9 cellular contexts compared by ENCODE assay signal in genomic region chr14:92659765-92660561, GRCh38.
A peak's percentile ranks its signal among the peaks of the same experiment; 100 is the strongest.
DNase-seq lines count a peak whose midpoint lies in the region; ATAC-seq and TF ChIP-seq lines count a peak whose summit lies in the region.
"Had no signal": no experiment of that assay in that cellular context is flagged by ENCODE, and none has a peak within 500 bp of the region (broad histone marks: within the 10 kb centered on the region; RNA-seq: fewer than 3 reads in every experiment).

No MANE protein-coding gene starts in this region.

- H3K36me3 Mint-ChIP-seq in activated naive CD8-positive, alpha-beta T cell = peaks cover 30% of the 10 kb centered on the region
- H3K36me3 Mint-ChIP-seq in immature natural killer cell = peaks cover 26 to 72% (median 34%) of the 10 kb centered on the region in 3 donors

- TF ChIP-seq POLR2A in suprapubic skin (IDR thresholded peaks at IDR 0.05) (no peak), thyroid gland (IDR thresholded peaks at IDR 0.05) (no peak)

- no peak for TF ChIP-seq EP300 in suprapubic skin (IDR thresholded peaks at IDR 0.05)

- intact Hi-C loops in thyroid gland (cut with DNase I) = no loop called here

- TF ChIP-seq CTCF in suprapubic skin (IDR thresholded peaks at IDR 0.05) (no peak), thyroid gland (IDR thresholded peaks at IDR 0.05) (no peak)

- H3K36me3 ChIP-seq in suprapubic skin = peaks cover 11% of the 10 kb centered on the region
- no peaks in the 10 kb centered on the region for H3K36me3 ChIP-seq in thyroid gland

- WGBS in suprapubic skin = 70% methylated on average over 11 of the region's 11 CpGs
- WGBS in thyroid gland, 2 donors = 76 to 90% methylated on average over 10 of the region's 11 CpGs

- peak overlapping the region; percentile 71 for H3K27ac ChIP-seq in suprapubic skin
- H3K27ac ChIP-seq in thyroid gland = no peak overlapping the region
- H3K27ac ChIP-seq: KMS-11 had no signal

- H3K9me3 Mint-ChIP-seq in activated naive CD8-positive, alpha-beta T cell (ENCODE audit: low read depth) = no peaks in the 10 kb centered on the region
- H3K9me3 Mint-ChIP-seq in immature natural killer cell = no peaks in the 10 kb centered on the region

- H3K27me3 Mint-ChIP-seq in activated naive CD8-positive, alpha-beta T cell = no peaks in the 10 kb centered on the region
- peaks cover 15 to 35% (median 18%) of the 10 kb centered on the region in 3 donors for H3K27me3 Mint-ChIP-seq in immature natural killer cell (ENCODE audit: low read depth in 3 of 3)

- H3K4me1 ChIP-seq in suprapubic skin (peaks cover 23% of the 10 kb centered on the region), thyroid gland (peaks cover 0 to 4% of the 10 kb centered on the region in 2 donors)

- H3K4me1 Mint-ChIP-seq in activated naive CD8-positive, alpha-beta T cell (ENCODE audit: low read depth) = peaks cover 94% of the 10 kb centered on the region
- H3K4me1 Mint-ChIP-seq in immature natural killer cell = peaks cover 88 to 99% of the 10 kb centered on the region in 2 donors

- H3K27me3 ChIP-seq in suprapubic skin = no peaks in the 10 kb centered on the region
- H3K27me3 ChIP-seq in thyroid gland = no peaks in the 10 kb centered on the region

- H3K9me3 ChIP-seq in suprapubic skin (no peaks in the 10 kb centered on the region), thyroid gland (no peaks in the 10 kb centered on the region)

- peak; percentile 38 for DNase-seq in Jurkat, Clone E6-1 (ENCODE audit: low read depth, low spot score)
- no peak for DNase-seq in immature natural killer cell
- DNase-seq in suprapubic skin (ENCODE audit: low spot score in 2 of 2) = peak in 1 of 2 donors; percentile 77
- DNase-seq in epidermal melanocyte (ENCODE audit: insufficient read length, low spot score) = no peak
- DNase-seq in GM19238 (ENCODE audit: insufficient read length, low spot score) = no peak
- no peak for DNase-seq in thyroid gland

- no peak overlapping the region for H3K4me3 Mint-ChIP-seq in activated naive CD8-positive, alpha-beta T cell
- peak overlapping the region; percentile 13 to 39 (median 27) for H3K4me3 Mint-ChIP-seq in immature natural killer cell

- H3K27ac Mint-ChIP-seq in activated naive CD8-positive, alpha-beta T cell = peak overlapping the region; percentile 99
- H3K27ac Mint-ChIP-seq in immature natural killer cell = peak overlapping the region; percentile 81 to 100 (median 100)

- ATAC-seq in activated CD4-positive, CD25-positive, alpha-beta regulatory T cell treated with anti-CD3 and anti-CD28 coated beads, Interleukin-2, amount 50 U/mL, for 24 hours = no peak

- H3K4me3 ChIP-seq in Jurkat, Clone E6-1 (ENCODE audit: low read length) = no peak overlapping the region
- no peak overlapping the region for H3K4me3 ChIP-seq in suprapubic skin
- H3K4me3 ChIP-seq in thyroid gland (replicated peaks in 1 of 3) = no peak overlapping the region
